In genomic region chr5:64299805-64300204, GRCh38 we compare ENCODE assay signal across 30 cellular contexts.
DNase-seq lines count a peak whose midpoint lies in the region; ATAC-seq, FAIRE-seq and TF ChIP-seq lines count a peak whose summit lies in the region.
"Had no signal": no experiment of that assay in that cellular context is flagged by ENCODE, and none has a peak within 500 bp of the region (broad histone marks: within the 10 kb centered on the region; RNA-seq: fewer than 3 reads in every experiment).

No MANE protein-coding gene starts in this region.

- TF ChIP-seq POLR2A in prostate gland (IDR thresholded peaks at IDR 0.05): no peak

- no peak for TF ChIP-seq CTCF in foreskin keratinocyte (conservative IDR thresholded peaks at IDR 0.05)
- TF ChIP-seq CTCF in prostate gland (IDR thresholded peaks at IDR 0.05): no peak

- no peaks in the 10 kb centered on the region for H3K4me1 Mint-ChIP-seq in activated T-helper 1 cell treated with anti-CD3 and anti-CD28 coated beads, Interleukin-12 subunit alpha, Interleukin-12 subunit beta, Interleukin-2, Interleukin-4 antibody, amounts not matched to agents 30 ng/mL and 10 ng/mL and 1 ng/mL, durations not matched to agents 14 hours and 24 hours and 36 hours (ENCODE audit: low read depth)
- H3K4me1 Mint-ChIP-seq: CD14-positive monocyte, neural crest cell, WTC11 had no signal

- no peaks in the 10 kb centered on the region for H3K36me3 Mint-ChIP-seq in activated T-helper 1 cell treated with anti-CD3 and anti-CD28 coated beads, Interleukin-12 subunit alpha, Interleukin-12 subunit beta, Interleukin-2, Interleukin-4 antibody, amounts not matched to agents 30 ng/mL and 10 ng/mL and 1 ng/mL, durations not matched to agents 14 hours and 24 hours and 36 hours (ENCODE audit: low read depth)
- H3K36me3 Mint-ChIP-seq: CD14-positive monocyte, type B pancreatic cell, WTC11 had no signal

- H3K27me3 Mint-ChIP-seq in activated T-helper 1 cell treated with anti-CD3 and anti-CD28 coated beads, Interleukin-12 subunit alpha, Interleukin-12 subunit beta, Interleukin-2, Interleukin-4 antibody, amounts not matched to agents 30 ng/mL and 10 ng/mL and 1 ng/mL, durations not matched to agents 14 hours and 24 hours and 36 hours (ENCODE audit: insufficient read depth): no peaks in the 10 kb centered on the region
- H3K27me3 Mint-ChIP-seq: dendritic cell treated with granulocyte-macrophage colony-stimulating factor and Interleukin-4, amounts not matched to agents 40 ng/mL and 50 ng/mL, for 4 days; type B pancreatic cell had no signal

- H3K36me3 ChIP-seq in prostate gland: no peaks in the 10 kb centered on the region
- H3K36me3 ChIP-seq: pancreas had no signal

- no peaks in the 10 kb centered on the region for H3K9me3 ChIP-seq in prostate gland
- H3K9me3 ChIP-seq: pancreas had no signal

- no peaks in the 10 kb centered on the region for H3K9me3 Mint-ChIP-seq in activated T-helper 1 cell treated with anti-CD3 and anti-CD28 coated beads, Interleukin-12 subunit alpha, Interleukin-12 subunit beta, Interleukin-2, Interleukin-4 antibody, amounts not matched to agents 30 ng/mL and 10 ng/mL and 1 ng/mL, durations not matched to agents 14 hours and 24 hours and 36 hours
- H3K9me3 Mint-ChIP-seq: activated T-cell treated with anti-CD3 and anti-CD28 coated beads, Interleukin-2, amount 50 U/mL, for 72 hours; dendritic cell treated with granulocyte-macrophage colony-stimulating factor and Interleukin-4, amounts not matched to agents 40 ng/mL and 50 ng/mL, for 4 days; neural crest cell; type B pancreatic cell; WTC11 had no signal

- 52% methylated on average over 2 of the region's 2 CpGs for WGBS in prostate gland

- H3K27me3 ChIP-seq in foreskin keratinocyte (no peaks in the 10 kb centered on the region), prostate gland (replicated peaks; ENCODE audit: insufficient read depth) (no peaks in the 10 kb centered on the region)
- H3K27me3 ChIP-seq: pancreas had no signal

- no peak overlapping the region for H3K4me3 Mint-ChIP-seq in activated T-helper 1 cell treated with anti-CD3 and anti-CD28 coated beads, Interleukin-12 subunit alpha, Interleukin-12 subunit beta, Interleukin-2, Interleukin-4 antibody, amounts not matched to agents 30 ng/mL and 10 ng/mL and 1 ng/mL, durations not matched to agents 14 hours and 24 hours and 36 hours
- H3K4me3 Mint-ChIP-seq: activated T-cell treated with anti-CD3 and anti-CD28 coated beads, Interleukin-2, amount 50 U/mL, for 72 hours; CD14-positive monocyte; dendritic cell treated with granulocyte-macrophage colony-stimulating factor and Interleukin-4, amounts not matched to agents 40 ng/mL and 50 ng/mL, for 4 days; neural crest cell; type B pancreatic cell; WTC11 had no signal

- FAIRE-seq in HTR-8/SVneo (lab: Jason Lieb, UNC): peak; percentile 46
- FAIRE-seq: HepG2, pancreas had no signal

- H3K27ac Mint-ChIP-seq in activated T-helper 1 cell treated with anti-CD3 and anti-CD28 coated beads, Interleukin-12 subunit alpha, Interleukin-12 subunit beta, Interleukin-2, Interleukin-4 antibody, amounts not matched to agents 30 ng/mL and 10 ng/mL and 1 ng/mL, durations not matched to agents 14 hours and 24 hours and 36 hours: no peak overlapping the region
- H3K27ac Mint-ChIP-seq: activated T-cell treated with anti-CD3 and anti-CD28 coated beads, Interleukin-2, amount 50 U/mL, for 72 hours; CD14-positive monocyte; dendritic cell treated with granulocyte-macrophage colony-stimulating factor and Interleukin-4, amounts not matched to agents 40 ng/mL and 50 ng/mL, for 4 days; type B pancreatic cell; WTC11 had no signal

- peak overlapping the region; percentile 48 for H3K27ac ChIP-seq in foreskin keratinocyte
- no peak overlapping the region for H3K27ac ChIP-seq in prostate gland
- H3K27ac ChIP-seq: pancreas had no signal

- ATAC-seq in foreskin keratinocyte (peak; percentile 99), GM18520 (IDR thresholded peaks at IDR 0.05; ENCODE audit: unreplicated experiment) (no peak)
- ATAC-seq: activated T-cell treated with anti-CD3 and anti-CD28 coated beads, Interleukin-2, amount 50 U/mL, for 72 hours; HepG2; left colon; pancreas; right cardiac atrium; WTC11 had no signal

- DNase-seq in HTR-8/SVneo (ENCODE audit: insufficient read length, low spot score) (no peak), astrocyte of the hippocampus (ENCODE audit: low read depth, low spot score) (peak; percentile 7), foreskin keratinocyte (peak; percentile 56 to 82), prostate gland (ENCODE audit: low spot score) (no peak)
- no peak for DNase-seq in activated CD4-positive, alpha-beta T cell treated with anti-CD3 and anti-CD28 coated beads for 4 hours
- DNase-seq in activated T-helper 1 cell treated with anti-CD3 and anti-CD28 coated beads, Interleukin-12 subunit alpha, Interleukin-12 subunit beta, Interleukin-2, Interleukin-4 antibody, amounts not matched to agents 30 ng/mL and 10 ng/mL and 1 ng/mL, durations not matched to agents 14 hours and 24 hours and 36 hours (ENCODE audit: low spot score): no peak
- DNase-seq: activated naive CD4-positive, alpha-beta T cell treated with anti-CD3 and anti-CD28 coated beads, Interleukin-2, amount 50 U/mL, for 16 hours; activated T-cell treated with anti-CD3 and anti-CD28 coated beads, Interleukin-2, amount 50 U/mL, for 72 hours; amniotic stem cell; caudate nucleus; DMS79 treated with DMSO at 0.1 percent for 48 hours; glutamatergic neuron; Karpas-422; left colon; MV-4-11; NCI-H146; NCI-H2107; OCI-M1; pancreas; right cardiac atrium; SIG-M5; stimulated activated CD4-positive, alpha-beta T cell treated with anti-CD3 and anti-CD28 coated beads, Interleukin-2, amount 100 ng/mL, for 48 hours; T1000 had no signal

- intact Hi-C loops in activated T-helper 1 cell treated with anti-CD3 and anti-CD28 coated beads, Interleukin-12 subunit alpha, Interleukin-12 subunit beta, Interleukin-2, Interleukin-4 antibody, amounts not matched to agents 30 ng/mL and 10 ng/mL and 1 ng/mL, durations not matched to agents 14 hours and 24 hours and 36 hours (cut with micrococcal nuclease): no loop called here
- intact Hi-C loops in prostate gland (cut with DNase I): no loop called here

- H3K4me1 ChIP-seq in foreskin keratinocyte (peaks cover 35% of the 10 kb centered on the region), prostate gland (replicated peaks) (no peaks in the 10 kb centered on the region)
- H3K4me1 ChIP-seq: pancreas had no signal

- H3K4me3 ChIP-seq in prostate gland: no peak overlapping the region
- H3K4me3 ChIP-seq: pancreas had no signal

Comparison
In these comparisons a context has a peak if more than half of its experiments do, and no peak if none do; other contexts are left out.
1. DNase-seq: peak in astrocyte of the hippocampus (single experiment) and foreskin keratinocyte (2 of 2); none in HTR-8/SVneo (single experiment), activated CD4-positive, alpha-beta T cell treated with anti-CD3 and anti-CD28 coated beads for 4 hours (0 of 2), activated T-helper 1 cell treated with anti-CD3 and anti-CD28 coated beads, Interleukin-12 subunit alpha, Interleukin-12 subunit beta, Interleukin-2, Interleukin-4 antibody, amounts not matched to agents 30 ng/mL and 10 ng/mL and 1 ng/mL, durations not matched to agents 14 hours and 24 hours and 36 hours (single experiment) and prostate gland (single experiment).